8 cellular contexts compared by ENCODE assay signal in the genomic region with DNA sequence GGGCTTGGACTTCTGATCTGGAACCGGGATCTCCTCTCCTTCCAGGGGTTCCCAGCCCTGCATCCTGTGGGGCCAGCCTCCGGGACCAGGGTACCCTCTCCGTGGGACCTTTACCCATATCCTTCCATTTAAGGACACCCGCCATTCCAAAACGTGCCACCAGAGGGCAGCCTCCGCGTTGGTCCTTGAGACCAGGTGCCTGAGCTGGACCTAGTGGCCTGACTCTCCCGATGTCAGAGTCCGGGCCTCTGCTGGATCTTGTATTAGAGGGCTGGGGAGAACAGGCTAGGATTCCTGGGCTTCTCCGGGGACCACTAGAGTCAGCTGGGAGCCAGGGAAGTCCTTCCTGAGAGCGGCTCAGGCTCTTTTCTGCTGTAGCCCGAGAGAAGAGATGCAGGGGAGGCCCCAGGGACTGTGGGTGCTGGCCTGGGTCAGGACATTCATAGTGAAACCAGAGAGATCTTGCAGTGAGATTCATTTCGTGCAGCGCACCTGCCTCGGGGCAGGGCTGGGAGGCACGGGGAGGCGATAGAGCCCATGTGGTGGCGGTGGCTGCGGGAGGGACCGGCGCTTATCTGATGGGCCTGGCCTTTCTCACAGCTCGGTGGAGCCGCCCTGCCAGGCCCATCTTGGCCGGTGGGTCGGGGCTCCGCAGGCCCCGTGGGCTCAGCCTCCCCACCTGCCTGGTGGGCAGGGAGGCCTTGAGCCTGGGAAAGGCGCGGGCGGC. TPM values are rescaled to one million over a fixed set of nuclear protein-coding genes. Genes with fewer than 3 reads are reported as not detected.
DNase-seq lines count a peak whose midpoint lies in the region; ATAC-seq and TF ChIP-seq lines count a peak whose summit lies in the region.

No MANE protein-coding gene starts in this region.

- H3K27ac Mint-ChIP-seq in natural killer cell treated with Interleukin-12 subunit alpha and Interleukin-12 subunit beta and Interleukin-15 and Interleukin-18, amount 100 ng/mL, for 72 hours, result no peak overlapping the region

- no peak for TF ChIP-seq POLR2A in erythroblast (IDR thresholded peaks at IDR 0.05; ENCODE audit: low read length)

- no peaks in the 10 kb centered on the region for H3K9me3 Mint-ChIP-seq in natural killer cell treated with Interleukin-12 subunit alpha and Interleukin-12 subunit beta and Interleukin-15 and Interleukin-18, amount 100 ng/mL, for 72 hours

- peaks cover 6 to 7% of the 10 kb centered on the region in 2 donors for H3K27me3 Mint-ChIP-seq in natural killer cell treated with Interleukin-12 subunit alpha and Interleukin-12 subunit beta and Interleukin-15 and Interleukin-18, amount 100 ng/mL, for 72 hours

- no peaks in the 10 kb centered on the region for H3K36me3 Mint-ChIP-seq in natural killer cell treated with Interleukin-12 subunit alpha and Interleukin-12 subunit beta and Interleukin-15 and Interleukin-18, amount 100 ng/mL, for 72 hours

- peak; percentile 37 for DNase-seq in COR-L47 (lab: John Stamatoyannopoulos, UW)
- DNase-seq in NOMO-1 treated with dmso at 0.1 percent for 144 hours (lab: John Stamatoyannopoulos, UW; ENCODE audit: unreplicated experiment), result peak; percentile 20
- DNase-seq in activated CD8-positive, alpha-beta memory T cell treated with anti-CD3 and anti-CD28 coated beads, Interleukin-2, amount 50 U/mL, for 24 hours (ENCODE audit: extremely low read depth), result peak; percentile 50
- DNase-seq in erythroblast (lab: John Stamatoyannopoulos, UW), result peak; percentile 62 to 82
- DNase-seq in natural killer cell treated with Interleukin-12 subunit alpha and Interleukin-12 subunit beta and Interleukin-15 and Interleukin-18, amount 100 ng/mL, for 72 hours (ENCODE audit: low spot score), result peak; percentile 82
- DNase-seq in stimulated activated naive CD4-positive, alpha-beta T cell treated with Interleukin-2 at 50 U/mL for 16 hours (lab: John Stamatoyannopoulos, UW), result peak; percentile 70

- ATAC-seq in GM19351 (IDR thresholded peaks at IDR 0.05; ENCODE audit: unreplicated experiment), result peak; percentile 97
- peak; percentile 96 for ATAC-seq in HG03457 (IDR thresholded peaks at IDR 0.05; ENCODE audit: unreplicated experiment)
- peak; percentile 69 to 86 for ATAC-seq in natural killer cell treated with Interleukin-12 subunit alpha and Interleukin-12 subunit beta and Interleukin-15 and Interleukin-18, amount 100 ng/mL, for 72 hours

- peaks cover 8 to 17% of the 10 kb centered on the region in 2 donors for H3K4me1 Mint-ChIP-seq in natural killer cell treated with Interleukin-12 subunit alpha and Interleukin-12 subunit beta and Interleukin-15 and Interleukin-18, amount 100 ng/mL, for 72 hours (ENCODE audit: low read depth in 2 of 2)

- H3K4me3 Mint-ChIP-seq in natural killer cell treated with Interleukin-12 subunit alpha and Interleukin-12 subunit beta and Interleukin-15 and Interleukin-18, amount 100 ng/mL, for 72 hours, result peak overlapping the region; percentile 29

RNA-seq across cellular contexts. Expression of gene SLC7A10, which starts 9.8 kb away (rescaled TPM):
- not detected for total RNA-seq in natural killer cell treated with Interleukin-12 subunit alpha and Interleukin-12 subunit beta and Interleukin-15 and Interleukin-18, amount 100 ng/mL, for 72 hours

RNA-seq across cellular contexts. Expression of gene LRP3, which starts 41.3 kb away (rescaled TPM):
- not detected for total RNA-seq in natural killer cell treated with Interleukin-12 subunit alpha and Interleukin-12 subunit beta and Interleukin-15 and Interleukin-18, amount 100 ng/mL, for 72 hours

Comparison
In these comparisons a context has a peak if more than half of its experiments do, and no peak if none do; other contexts are left out.
1. Peak in every context shown above with its lines: DNase-seq and ATAC-seq.
2. DNase-seq: peak in every context shown above with its lines; median percentile 82 in natural killer cell treated with Interleukin-12 subunit alpha and Interleukin-12 subunit beta and Interleukin-15 and Interleukin-18, amount 100 ng/mL, for 72 hours; 72 in erythroblast; 70 in stimulated activated naive CD4-positive, alpha-beta T cell treated with Interleukin-2 at 50 U/mL for 16 hours; 50 in activated CD8-positive, alpha-beta memory T cell treated with anti-CD3 and anti-CD28 coated beads, Interleukin-2, amount 50 U/mL, for 24 hours; 37 in COR-L47; 20 in NOMO-1 treated with dmso at 0.1 percent for 144 hours.